In genomic region chr22:43241138-43241597, GRCh38 we compare ENCODE assay signal across 14 cellular contexts. TPM values are rescaled to one million over a fixed set of nuclear protein-coding genes. Genes with fewer than 3 reads are reported as not detected.
DNase-seq lines count a peak whose midpoint lies in the region; ATAC-seq and TF ChIP-seq lines count a peak whose summit lies in the region.
"Had no signal": no experiment of that assay in that cellular context is flagged by ENCODE, and none has a peak within 500 bp of the region (broad histone marks: within the 10 kb centered on the region; RNA-seq: fewer than 3 reads in every experiment).

No MANE protein-coding gene starts in this region.

- no peak overlapping the region for H4K8ac ChIP-seq in neuronal stem cell (ENCODE audit: low read depth, low read length)

- no peak overlapping the region for H3K27ac ChIP-seq in neuronal stem cell (replicated peaks; ENCODE audit: low read length)
- H3K27ac ChIP-seq in osteoblast (ENCODE audit: low read depth, low read length): no peak overlapping the region

- peak overlapping the region; percentile 55 for H3K23ac ChIP-seq in neuronal stem cell (ENCODE audit: low read depth, low read length, poor library complexity)

- peaks cover 3 to 17% of the 10 kb centered on the region in 2 donors for H3K4me1 ChIP-seq in neuronal stem cell (ENCODE audit: control insufficient read depth in 2 of 2, insufficient read depth in 1 of 2, low read depth in 1 of 2, low read length in 2 of 2)
- no peaks in the 10 kb centered on the region for H3K4me1 ChIP-seq in osteoblast (ENCODE audit: insufficient read depth, low read length)

- H3K14ac ChIP-seq in neuronal stem cell (ENCODE audit: low read length): peak overlapping the region; percentile 89

- H3K27me3 ChIP-seq in neuronal stem cell (ENCODE audit: control insufficient read depth in 3 of 3, insufficient read depth in 3 of 3, low read depth in 1 of 3, low read length in 3 of 3): peaks cover 0 to 54% (median 0%) of the 10 kb centered on the region in 3 experiments
- H3K27me3 ChIP-seq in osteoblast (ENCODE audit: insufficient read depth, low read length): peaks cover 6% of the 10 kb centered on the region

- in situ Hi-C loops in SK-MEL-5 (cut with HindIII; ENCODE audit: low pct_unique_long_range_greater_than_20kb, low sequenced_read_pairs): no loop called here

- peaks cover 30% of the 10 kb centered on the region for H3K27me3 Mint-ChIP-seq in Calu3 (ENCODE audit: unreplicated experiment)

- no peaks in the 10 kb centered on the region for H3K9me3 ChIP-seq in neuronal stem cell (replicated peaks in 1 of 2; ENCODE audit: control insufficient read depth in 2 of 2, insufficient read depth in 1 of 2, low read depth in 1 of 2, low read length in 2 of 2)
- H3K9me3 ChIP-seq in osteoblast (ENCODE audit: low read depth, low read length): no peaks in the 10 kb centered on the region

- DNase-seq in Calu3 (no peak), SK-MEL-5 (ENCODE audit: low read depth, low spot score) (peak; percentile 78), foreskin melanocyte (peak; percentile 56), neuronal stem cell (ENCODE audit: low spot score) (no peak), 8988T (no peak), osteoblast (ENCODE audit: insufficient read length, low spot score, missing footprints) (no peak)
- DNase-seq in effector CD8-positive, alpha-beta T cell (lab: John Stamatoyannopoulos, UW): no peak
- DNase-seq: CD8-positive, alpha-beta T cell; COR-L47; DMS53; H9 had no signal

- no peak overlapping the region for H2BK15ac ChIP-seq in neuronal stem cell (ENCODE audit: low read length)

- H3K4me3 ChIP-seq in neuronal stem cell (ENCODE audit: low read length in 2 of 2) (no peak overlapping the region), osteoblast (ENCODE audit: insufficient read depth, low read length) (no peak overlapping the region)
- H3K4me3 ChIP-seq: GM23338 had no signal

- TF ChIP-seq CTCF in Calu3 (IDR thresholded peaks at IDR 0.05; ENCODE audit: unreplicated experiment) (no peak), osteoblast (IDR thresholded peaks at IDR 0.05; ENCODE audit: extremely low read depth, low read depth, low read length) (no peak)

- CTCF ChIA-PET in Calu3 (lab: Charles Lee): no interaction called here

- intact Hi-C loops in Calu3 (cut with micrococcal nuclease; ENCODE audit: unreplicated experiment): no loop called here

- H3K9ac ChIP-seq in neuronal stem cell (ENCODE audit: low read depth, low read length, poor library complexity): no peak overlapping the region

- no peak overlapping the region for H2AFZ ChIP-seq in neuronal stem cell (ENCODE audit: low read length)
- H2AFZ ChIP-seq in osteoblast (ENCODE audit: low read length): no peak overlapping the region
- H2AFZ ChIP-seq: GM23338 had no signal

- no peak overlapping the region for H3K4me3 Mint-ChIP-seq in Calu3 (ENCODE audit: low read depth, unreplicated experiment)
- H3K4me3 Mint-ChIP-seq: CD14-positive monocyte; CD8-positive, alpha-beta T cell; GM23338; H9 had no signal

- H3K79me2 ChIP-seq in osteoblast (ENCODE audit: insufficient read depth, low read length): no peaks in the 10 kb centered on the region

- no CpG with 5 or more reads among the region's 15 CpGs for WGBS in neuronal stem cell (ENCODE audit: extremely low coverage in 2 of 2, insufficient read length in 2 of 2, insufficient replicate concordance in 1 of 2), 2 donors

- H2AK5ac ChIP-seq in neuronal stem cell (ENCODE audit: low read depth, low read length): no peak overlapping the region

- no peaks in the 10 kb centered on the region for H3K4me1 Mint-ChIP-seq in Calu3 (ENCODE audit: low read depth, unreplicated experiment)
- H3K4me1 Mint-ChIP-seq: CD14-positive monocyte, GM23338 had no signal

- H4K91ac ChIP-seq in neuronal stem cell (ENCODE audit: low read depth, low read length, poor library complexity): no peak overlapping the region

- H3K27ac Mint-ChIP-seq in Calu3 (ENCODE audit: unreplicated experiment): peak overlapping the region; percentile 27
- H3K27ac Mint-ChIP-seq: CD14-positive monocyte; CD8-positive, alpha-beta T cell; GM23338; H9 had no signal

- no peaks in the 10 kb centered on the region for H3K9me3 Mint-ChIP-seq in Calu3 (ENCODE audit: low read depth, unreplicated experiment)
- H3K9me3 Mint-ChIP-seq: CD14-positive monocyte; CD8-positive, alpha-beta T cell; GM23338; H9 had no signal

- no peak overlapping the region for H3K4ac ChIP-seq in neuronal stem cell (ENCODE audit: low read length)

- no peak for ATAC-seq in HG02759 (IDR thresholded peaks at IDR 0.05; ENCODE audit: unreplicated experiment)
- ATAC-seq: CD8-positive, alpha-beta T cell had no signal

- H3K36me3 Mint-ChIP-seq in Calu3 (ENCODE audit: insufficient read depth, unreplicated experiment): no peaks in the 10 kb centered on the region
- H3K36me3 Mint-ChIP-seq: CD14-positive monocyte; CD8-positive, alpha-beta T cell had no signal

- peak overlapping the region; percentile 48 for H2BK5ac ChIP-seq in neuronal stem cell (ENCODE audit: low read length)

- H2BK120ac ChIP-seq in neuronal stem cell (ENCODE audit: low read depth, low read length): no peak overlapping the region

- H3K18ac ChIP-seq in neuronal stem cell (ENCODE audit: low read length): peak overlapping the region; percentile 28

- H4K20me1 ChIP-seq in osteoblast (ENCODE audit: insufficient read depth, low read length): no peaks in the 10 kb centered on the region

- no peak overlapping the region for H2BK12ac ChIP-seq in neuronal stem cell (ENCODE audit: low read length)

- H3K79me1 ChIP-seq in neuronal stem cell (ENCODE audit: low read depth, low read length): no peaks in the 10 kb centered on the region

- no peak overlapping the region for H3K4me2 ChIP-seq in neuronal stem cell (ENCODE audit: insufficient read depth, low read length, poor library complexity, severe bottlenecking)
- H3K4me2 ChIP-seq in osteoblast (ENCODE audit: insufficient read depth, low read length): no peak overlapping the region
- H3K4me2 ChIP-seq: GM23338 had no signal

- BruUV-seq in Calu3 (replicated peaks; lab: Mats Ljungman, UMichigan): no TSS peak

- peaks cover 0 to 34% of the 10 kb centered on the region in 2 donors for H3K36me3 ChIP-seq in neuronal stem cell (replicated peaks in 1 of 2; ENCODE audit: control insufficient read depth in 2 of 2, insufficient read depth in 2 of 2, low read length in 2 of 2)
- no peaks in the 10 kb centered on the region for H3K36me3 ChIP-seq in osteoblast (ENCODE audit: insufficient read depth, low read length)

RNA-seq across cellular contexts. Expression of gene TTLL12, which starts 54.2 kb away (rescaled TPM):
- total RNA-seq in Calu3 (2022) (63.4 and 69.6 TPM in 2 replicates), osteoblast (29.0 and 29.2 TPM in 2 replicates)
- 68.9 and 79.4 TPM in 2 replicates for total RNA-seq in SK-MEL-5 (2014; rRNA removed; shearing (Covaris generic))
- 127 and 129 TPM in 2 replicates for polyA plus RNA-seq in SK-MEL-5 (2015; cell fraction: cytosol; rRNA removed)
- polyA plus RNA-seq in SK-MEL-5 (2015; cell fraction: nucleus; rRNA removed): 62.7 and 63.5 TPM in 2 replicates
- polyA plus RNA-seq in neuronal stem cell (2013, experiment 1 of 2): 35.3 TPM
- 37.1 TPM for polyA plus RNA-seq in neuronal stem cell (2013, experiment 2 of 2)

Comparison
In these comparisons a context has a peak if more than half of its experiments do, and no peak if none do; other contexts are left out.
1. DNase-seq: peak in SK-MEL-5 (single experiment) and foreskin melanocyte (single experiment); none in Calu3 (single experiment), neuronal stem cell (single experiment), 8988T (single experiment), osteoblast (single experiment) and effector CD8-positive, alpha-beta T cell (single experiment).